ENCODE assay signal across 9 cellular contexts in the genomic region with DNA sequence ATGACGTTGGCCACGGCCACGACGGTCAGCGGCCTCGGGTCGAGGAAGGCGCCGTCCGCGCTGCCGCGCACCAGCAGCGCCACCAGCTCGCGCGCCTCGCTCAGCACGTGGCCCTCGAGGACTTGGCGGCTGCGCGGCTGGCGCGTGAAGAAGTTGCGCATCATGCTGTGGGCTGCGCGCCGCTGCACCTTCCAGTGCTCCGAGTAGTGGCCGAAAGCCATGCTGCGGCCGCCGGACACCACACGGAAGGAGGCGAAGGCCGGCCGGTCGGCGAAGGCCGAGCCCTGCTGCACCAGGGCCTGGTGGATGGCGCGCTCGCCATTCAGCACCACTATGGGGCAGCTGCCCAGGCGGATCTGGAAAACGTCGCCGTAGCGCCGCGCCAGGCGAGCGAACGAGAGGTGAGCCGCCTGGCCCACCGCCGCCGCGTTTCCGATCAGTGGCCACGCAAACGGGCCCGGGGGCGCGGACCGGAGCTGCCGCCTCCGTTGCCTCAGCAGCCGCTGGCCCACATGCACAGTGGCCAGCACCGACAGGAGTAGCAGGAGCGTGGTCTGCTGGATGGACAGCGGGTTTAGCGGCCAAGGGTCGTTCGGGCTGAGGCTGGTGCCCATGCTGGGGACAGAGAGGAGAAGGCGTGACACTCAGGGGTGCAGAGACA. TPM values are rescaled to one million over a fixed set of nuclear protein-coding genes. Genes with fewer than 3 reads are reported as not detected.
DNase-seq lines count a peak whose midpoint lies in the region; ATAC-seq, FAIRE-seq and TF ChIP-seq lines count a peak whose summit lies in the region.
"Had no signal": no experiment of that assay in that cellular context is flagged by ENCODE, and none has a peak within 500 bp of the region (broad histone marks: within the 10 kb centered on the region; RNA-seq: fewer than 3 reads in every experiment).

No MANE protein-coding gene starts in this region.

- peaks cover 34% of the 10 kb centered on the region for H3K27me3 ChIP-seq in BLaER1
- peaks cover 43% of the 10 kb centered on the region for H3K27me3 ChIP-seq in RWPE2 (ENCODE audit: insufficient read depth, poor library complexity, severe bottlenecking)
- peaks cover 0 to 59% (median 0%) of the 10 kb centered on the region in 4 donors for H3K27me3 ChIP-seq in esophagus squamous epithelium

- DNase-seq in RWPE2 (ENCODE audit: low spot score) (no peak), esophagus squamous epithelium (lab: John Stamatoyannopoulos, UW) (no peak), SHP77 (lab: John Stamatoyannopoulos, UW) (no peak), anterior cingulate cortex (lab: John Stamatoyannopoulos, UW) (no peak), GM12891 (ENCODE audit: insufficient read length, low spot score) (no peak)

- peak; percentile 13; the same call in 1 of the 3 replicates for ATAC-seq in RWPE2 (ENCODE audit: low read depth)
- ATAC-seq in HG02571 (IDR thresholded peaks at IDR 0.05; ENCODE audit: unreplicated experiment) = no peak
- ATAC-seq: K562 had no signal

- H3K36me3 Mint-ChIP-seq in nephron (ENCODE audit: low read depth) = peaks cover 25% of the 10 kb centered on the region

- H3K4me3 ChIP-seq in BLaER1 (0 out of 2 replicates have a peak overlapping the region, but pooled peaks have one; percentile 22), RWPE2 (ENCODE audit: severe bottlenecking) (no peak overlapping the region), esophagus squamous epithelium (peak overlapping the region; percentile 46 to 83 (median 58))
- H3K4me3 ChIP-seq: K562 had no signal

- peak overlapping the region; percentile 78 to 94 (median 82) for H3K27ac Mint-ChIP-seq in nephron

- intact Hi-C loops in esophagus squamous epithelium (cut with DNase I) = no loop called here

- H3K4me1 Mint-ChIP-seq in nephron = peaks cover 20% of the 10 kb centered on the region

- no peaks in the 10 kb centered on the region for H4K20me1 ChIP-seq in BLaER1

- peaks cover 72% of the 10 kb centered on the region for H3K27me3 Mint-ChIP-seq in nephron (ENCODE audit: low read depth)

- H3K4me1 ChIP-seq in BLaER1 = 0 out of 2 replicates have a peak, but pooled peaks cover 3% of the 10 kb centered on the region
- H3K4me1 ChIP-seq in RWPE2 (ENCODE audit: insufficient read depth, poor library complexity, severe bottlenecking) = no peaks in the 10 kb centered on the region
- peaks cover 16 to 62% (median 30%) of the 10 kb centered on the region in 3 donors for H3K4me1 ChIP-seq in esophagus squamous epithelium

- TF ChIP-seq CTCF in RWPE2 (IDR thresholded peaks at IDR 0.05; ENCODE audit: poor library complexity, severe bottlenecking) = no peak
- TF ChIP-seq CTCF in esophagus squamous epithelium (IDR thresholded peaks at IDR 0.05) = no peak
- TF ChIP-seq CTCF in nephron (IDR thresholded peaks at IDR 0.05; ENCODE audit: unreplicated experiment in 3 of 3) = no peak

- no peak for FAIRE-seq in GM12891 (lab: Jason Lieb, UNC)
- FAIRE-seq: K562 had no signal

- H3K4me3 Mint-ChIP-seq in nephron = peak overlapping the region; percentile 88 to 93 (median 91)

- H3K27ac ChIP-seq in BLaER1 = no peak overlapping the region
- H3K27ac ChIP-seq in RWPE2 (ENCODE audit: poor library complexity, severe bottlenecking) = no peak overlapping the region
- peak overlapping the region in 3 of 4 donors; percentile 74 to 95 (median 92) for H3K27ac ChIP-seq in esophagus squamous epithelium

- H3K9ac ChIP-seq in BLaER1 = no peak overlapping the region

- 27 to 50% methylated on average over 2 to 15 of the region's 76 CpGs for WGBS in esophagus squamous epithelium, 2 donors

- TF ChIP-seq POLR2A in esophagus squamous epithelium (IDR thresholded peaks at IDR 0.05) (no peak), GM12891 (IDR thresholded peaks at IDR 0.05; ENCODE audit: low read depth, low read length) (no peak)

- no peak overlapping the region for H3K4me2 ChIP-seq in BLaER1

- peaks cover 49% of the 10 kb centered on the region for H3K9me3 ChIP-seq in BLaER1
- H3K9me3 ChIP-seq in RWPE2 (ENCODE audit: severe bottlenecking) = no peaks in the 10 kb centered on the region
- no peaks in the 10 kb centered on the region for H3K9me3 ChIP-seq in esophagus squamous epithelium

- no peaks in the 10 kb centered on the region for H3K36me3 ChIP-seq in BLaER1
- no peaks in the 10 kb centered on the region for H3K36me3 ChIP-seq in RWPE2 (ENCODE audit: low read depth)
- no peaks in the 10 kb centered on the region for H3K36me3 ChIP-seq in esophagus squamous epithelium

- H3K9me3 Mint-ChIP-seq in nephron = no peaks in the 10 kb centered on the region

TF ChIP-seq in GM12891, 5 proteins besides CTCF, POLR2A, EP300 and RAD21:
- no peak for TF ChIP-seq PAX5 (IDR thresholded peaks at IDR 0.05; ENCODE audit: insufficient read depth, low read length, severe bottlenecking)
- TF ChIP-seq POLR2AphosphoS5 (IDR thresholded peaks at IDR 0.05; ENCODE audit: low read depth, low read length) = no peak
- no peak for TF ChIP-seq SPI1 (IDR thresholded peaks at IDR 0.05; ENCODE audit: low read depth, low read length)
- no peak for TF ChIP-seq POU2F2 (IDR thresholded peaks at IDR 0.05; ENCODE audit: low read depth, low read length)
- TF ChIP-seq TAF1 (IDR thresholded peaks at IDR 0.05; ENCODE audit: low read depth, low read length) = no peak

RNA-seq across cellular contexts. Expression of gene CYP1B1, which starts 1.0 kb away (rescaled TPM):
- total RNA-seq in esophagus squamous epithelium = 10 to 100 TPM in 2 of 4 donors, 1 to 10 TPM in 2; 1.0 to 20.6 (median 12.8) TPM
- polyA plus RNA-seq in GM12891 (2012; ENCODE audit: low read depth, missing spikeins) = 21.9 TPM
- polyA plus RNA-seq: K562 had no signal

Comparison
In these comparisons a context has a peak if more than half of its experiments do, and no peak if none do; other contexts are left out.
1. H3K27ac ChIP-seq: peak in esophagus squamous epithelium (3 of 4); none in BLaER1 (single experiment) and RWPE2 (single experiment).